ENCODE assay signal across 8 cellular contexts in the genomic region with DNA sequence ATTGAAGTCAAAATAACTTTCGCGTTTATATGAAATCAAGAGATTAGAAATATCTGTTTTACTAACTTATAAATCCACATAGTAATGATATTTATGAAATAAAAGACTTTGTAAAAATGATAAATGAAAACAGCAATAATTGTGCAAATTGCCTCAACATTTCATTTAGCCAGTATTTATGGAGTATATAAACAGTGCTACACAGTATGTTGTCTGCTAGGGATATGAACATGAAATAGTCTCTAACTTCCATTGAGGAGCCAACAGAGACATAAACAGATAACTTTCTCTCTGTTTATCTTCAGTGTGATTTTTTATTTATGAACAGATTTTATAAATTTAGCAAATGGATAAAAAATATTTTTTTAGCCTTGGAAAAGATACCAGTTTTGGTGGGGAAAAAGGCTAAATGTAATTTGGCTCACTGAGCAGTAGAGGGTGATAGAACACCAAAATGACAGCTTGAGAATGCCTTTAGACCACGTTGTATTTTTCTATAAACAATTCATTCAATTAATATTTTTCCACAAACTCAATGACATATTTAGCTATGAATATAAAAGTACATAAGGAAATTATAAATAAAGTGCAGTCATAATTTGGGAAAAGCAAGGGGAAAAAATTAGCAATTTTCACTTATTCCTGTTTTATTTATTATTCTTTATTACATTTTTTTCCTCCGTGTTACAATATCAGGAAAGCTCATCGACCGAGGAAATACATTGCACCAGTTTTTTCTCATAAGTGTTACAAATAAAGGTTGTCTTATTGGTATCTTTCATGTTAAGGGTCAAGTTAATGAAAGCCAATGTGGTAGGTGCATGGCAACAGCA. TPM values are rescaled to one million over a fixed set of nuclear protein-coding genes. Genes with fewer than 3 reads are reported as not detected.
DNase-seq lines count a peak whose midpoint lies in the region; ATAC-seq, FAIRE-seq and TF ChIP-seq lines count a peak whose summit lies in the region.

No MANE protein-coding gene starts in this region.

- TF ChIP-seq CTCF in A549 (IDR thresholded peaks at IDR 0.05) = peak; percentile 79
- TF ChIP-seq CTCF in ascending aorta (IDR thresholded peaks at IDR 0.05) = peak; percentile 68 to 87 (median 81)
- TF ChIP-seq CTCF in tibial artery (IDR thresholded peaks at IDR 0.05) = peak; percentile 83 to 86

- CTCF ChIA-PET in A549 (lab: Yijun Ruan, JAX) = interaction anchor here (0.6 to 6.9 kb wide), 12 partner anchors 8 to 576 kb away, joined by 3 to 55 read pairs (median 6); a partner anchor contains a TSS

- DNase-seq in A549 (ENCODE audit: low read depth in 1 of 2, low spot score in 1 of 2) (peak in 1 of 2 experiments; percentile 34), GM12891 (ENCODE audit: insufficient read length, low spot score) (no peak), NCI-H1694 treated with DMSO at 0.1 percent for 48 hours (lab: John Stamatoyannopoulos, UW) (peak; percentile 64), ascending aorta (ENCODE audit: low spot score in 2 of 2) (no peak), iris pigment epithelial cell (ENCODE audit: low read depth) (peak; percentile 39), tibial artery (no peak), COLO668 (lab: John Stamatoyannopoulos, UW; ENCODE audit: unreplicated experiment) (no peak), mesenteric fat pad (ENCODE audit: low spot score) (no peak)

- TF ChIP-seq POLR2A in A549 (IDR thresholded peaks at IDR 0.05; ENCODE audit: low read length) (no peak), GM12891 (IDR thresholded peaks at IDR 0.05; ENCODE audit: low read depth, low read length) (no peak)

- H3K4me3 ChIP-seq in A549 (no peak overlapping the region), ascending aorta (no peak overlapping the region), tibial artery (no peak overlapping the region)

- no peaks in the 10 kb centered on the region for H3K9me3 ChIP-seq in A549
- no peaks in the 10 kb centered on the region for H3K9me3 ChIP-seq in ascending aorta
- no peaks in the 10 kb centered on the region for H3K9me3 ChIP-seq in tibial artery

- TF ChIP-seq RAD21 in A549 (conservative IDR thresholded peaks at IDR 0.05 in 1 of 2, IDR thresholded peaks at IDR 0.05 in 1 of 2) = peak; percentile 83 to 88

- H3K4me2 ChIP-seq in A549 = peak overlapping the region; percentile 32; the same call in 2 of the 3 replicates

- no peak overlapping the region for H3K27ac ChIP-seq in A549
- H3K27ac ChIP-seq in ascending aorta = no peak overlapping the region
- H3K27ac ChIP-seq in tibial artery = no peak overlapping the region

- no peaks in the 10 kb centered on the region for H3K4me1 ChIP-seq in A549
- H3K4me1 ChIP-seq in ascending aorta = no peaks in the 10 kb centered on the region
- H3K4me1 ChIP-seq in tibial artery = no peaks in the 10 kb centered on the region

- POLR2A ChIA-PET in A549 (lab: Yijun Ruan, JAX) = interaction anchor here (1.2 kb wide), 1 partner anchor 131 kb away, joined by 5 read pairs; no protein-coding TSS in a partner anchor

- FAIRE-seq in A549 (lab: Jason Lieb, UNC) = no peak
- peak; percentile 35 for FAIRE-seq in GM12891 (lab: Jason Lieb, UNC)

- no peaks in the 10 kb centered on the region for H3K27me3 ChIP-seq in ascending aorta
- H3K27me3 ChIP-seq in tibial artery = no peaks in the 10 kb centered on the region

- H3K36me3 ChIP-seq in ascending aorta (no peaks in the 10 kb centered on the region), tibial artery (no peaks in the 10 kb centered on the region)

- 0 out of 6 replicates have a peak, but pooled peaks of 1 of the 2 experiments have one; percentile 49 for ATAC-seq in A549

- TF ChIP-seq EP300 in A549 (IDR thresholded peaks at IDR 0.05) = no peak

- 48% methylated on average over 6 of the region's 6 CpGs for WGBS in A549 (ENCODE audit: missing lambda C conversion rate)

- intact Hi-C loops in ascending aorta (cut with DNase I) = loop anchor here (1.0 to 2.0 kb wide), 2 partner anchors 44 to 132 kb away; no protein-coding TSS in a partner anchor
- intact Hi-C loops in tibial artery (cut with DNase I; ENCODE audit: low total_unique reads) = no loop called here

TF ChIP-seq in A549, 52 proteins besides CTCF, POLR2A, EP300 and RAD21:
- no peak for TF ChIP-seq ZC3H11A (IDR thresholded peaks at IDR 0.05)
- TF ChIP-seq SMC3 (IDR thresholded peaks at IDR 0.05) = peak; percentile 85

TF ChIP-seq in GM12891, 5 proteins besides CTCF, POLR2A, EP300 and RAD21:
- TF ChIP-seq TAF1 (IDR thresholded peaks at IDR 0.05; ENCODE audit: low read depth, low read length) (no peak), PAX5 (IDR thresholded peaks at IDR 0.05; ENCODE audit: insufficient read depth, low read length, severe bottlenecking) (no peak), POLR2AphosphoS5 (IDR thresholded peaks at IDR 0.05; ENCODE audit: low read depth, low read length) (no peak), SPI1 (IDR thresholded peaks at IDR 0.05; ENCODE audit: low read depth, low read length) (no peak), POU2F2 (IDR thresholded peaks at IDR 0.05; ENCODE audit: low read depth, low read length) (no peak)

RNA-seq across cellular contexts. Expression of a gene that starts 47.4 kb away (rescaled TPM):
- 7.4 and 7.9 TPM in 2 replicates for polyA plus RNA-seq in A549 (2011; rRNA removed)
- polyA plus RNA-seq in A549 (2012; cell fraction: cytosol; rRNA removed) = 1.9 and 2.2 TPM in 2 replicates
- polyA plus RNA-seq in A549 (2012; cell fraction: nucleus; rRNA removed) = 1.3 and 2.0 TPM in 2 replicates
- 4.9 to 5.3 TPM (median 5.2 TPM) in 3 replicates for polyA plus RNA-seq in A549 (2017; fragmentation: RNase III; extraction: RNeasy Plus Mini Kit Qiagen cat#74134 plus additional on column Dnase treatment)
- 5.0 and 5.1 TPM in 2 replicates for polyA minus RNA-seq in A549 (2011; rRNA and poly(A)+ RNA removed)
- 3.5 TPM for polyA plus RNA-seq in GM12891 (2012; ENCODE audit: low read depth, missing spikeins)
- total RNA-seq in ascending aorta = 9.6 TPM
- total RNA-seq in mesenteric fat pad = 16.7 TPM

Comparison
In these comparisons a context has a peak if more than half of its experiments do, and no peak if none do; other contexts are left out.
1. DNase-seq: peak in NCI-H1694 treated with DMSO at 0.1 percent for 48 hours (single experiment) and iris pigment epithelial cell (single experiment); none in GM12891 (single experiment), ascending aorta (0 of 2), tibial artery (0 of 2), COLO668 (single experiment) and mesenteric fat pad (single experiment).
2. Peak in every context shown above with its lines, with median percentiles within 50 percentile points of each other: CTCF ChIP-seq.